In the genomic region with DNA sequence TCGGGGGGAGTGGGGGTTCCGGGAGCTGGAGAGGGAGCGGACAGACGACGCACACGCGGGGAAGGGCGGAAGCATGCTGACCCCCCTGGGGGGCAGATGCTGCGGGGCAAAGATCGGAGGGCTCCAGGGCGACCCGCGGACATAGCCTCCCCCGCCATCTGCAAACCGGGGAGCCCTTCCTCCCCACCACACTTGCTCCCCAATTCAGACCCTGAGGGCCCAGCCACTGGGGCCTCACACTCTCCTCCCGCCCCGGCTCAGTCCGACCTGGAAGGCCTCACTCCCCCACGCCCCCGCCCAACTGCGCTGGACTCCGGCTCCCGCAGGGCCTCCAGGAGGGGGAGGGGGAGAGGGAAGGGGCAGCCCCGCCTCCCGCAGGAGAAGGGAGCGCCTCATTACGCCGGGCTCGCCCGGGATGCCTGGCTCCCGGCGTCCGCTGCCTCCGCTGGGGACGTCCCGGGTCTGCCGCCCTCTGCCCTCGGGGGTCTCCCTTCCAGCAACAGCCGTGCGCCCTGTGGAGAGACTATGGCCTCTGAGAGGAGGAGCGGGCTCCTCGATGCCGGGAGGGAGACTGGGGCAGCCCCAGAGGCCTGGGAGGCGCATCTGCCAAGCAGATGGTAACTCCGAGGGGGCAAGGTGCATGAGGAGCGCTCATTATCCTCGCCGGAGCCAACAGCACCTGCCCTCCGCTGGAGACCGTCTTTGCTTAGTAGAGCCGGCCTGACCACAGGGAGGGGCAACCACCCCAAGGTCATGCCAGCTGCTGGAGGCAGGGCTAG, we compare ENCODE assay signal across 9 cellular contexts. TPM values are rescaled to one million over a fixed set of nuclear protein-coding genes. Genes with fewer than 3 reads are reported as not detected.
DNase-seq lines count a peak whose midpoint lies in the region; ATAC-seq and TF ChIP-seq lines count a peak whose summit lies in the region.
"Had no signal": no experiment of that assay in that cellular context is flagged by ENCODE, and none has a peak within 500 bp of the region (broad histone marks: within the 10 kb centered on the region; RNA-seq: fewer than 3 reads in every experiment).

No MANE protein-coding gene starts in this region.

- peaks cover 8% of the 10 kb centered on the region for H3K4me1 ChIP-seq in Panc1 (ENCODE audit: control insufficient read depth, insufficient read depth, low read length)
- peaks cover 6 to 15% of the 10 kb centered on the region in 2 donors for H3K4me1 ChIP-seq in left lung
- H3K4me1 ChIP-seq in stomach smooth muscle (ENCODE audit: control insufficient read depth, insufficient read depth, low read length): peaks cover 25% of the 10 kb centered on the region

- H3K36me3 Mint-ChIP-seq in activated naive CD4-positive, alpha-beta T cell treated with anti-CD3 and anti-CD28 coated beads, Interleukin-2, amount 10 ng/mL, durations not matched to agents 7 days and 5 days: peaks cover 2% of the 10 kb centered on the region

- CTCF ChIA-PET in activated naive CD4-positive, alpha-beta T cell treated with anti-CD3 and anti-CD28 coated beads, Interleukin-2, amount 10 ng/mL, durations not matched to agents 7 days and 5 days (lab: Charles Lee): no interaction called here
- CTCF ChIA-PET in Panc1 (lab: Charles Lee): no interaction called here

- H3K36me3 ChIP-seq in Panc1 (ENCODE audit: control insufficient read depth, insufficient read depth, low read length) (peaks cover 2% of the 10 kb centered on the region; the same call in 1 of the 2 replicates), left lung (no peaks in the 10 kb centered on the region), stomach smooth muscle (ENCODE audit: control insufficient read depth in 2 of 2, insufficient read depth in 2 of 2, low read length in 2 of 2) (no peaks in the 10 kb centered on the region)

- no peak overlapping the region for H3K27ac Mint-ChIP-seq in activated naive CD4-positive, alpha-beta T cell treated with anti-CD3 and anti-CD28 coated beads, Interleukin-2, amount 10 ng/mL, durations not matched to agents 7 days and 5 days
- H3K27ac Mint-ChIP-seq: dendritic cell treated with granulocyte-macrophage colony-stimulating factor and Interleukin-4, amounts not matched to agents 40 ng/mL and 50 ng/mL, for 4 days had no signal

- ATAC-seq in Panc1 (peak; percentile 15; the same call in 1 of the 2 replicates), left lung (peak; percentile 70), HG02610 (IDR thresholded peaks at IDR 0.05; ENCODE audit: unreplicated experiment) (no peak)

- no peak overlapping the region for H3K27ac ChIP-seq in Panc1 (ENCODE audit: low read length)
- H3K27ac ChIP-seq in left lung: peak overlapping the region in 1 of 2 donors; percentile 53
- H3K27ac ChIP-seq in stomach smooth muscle (ENCODE audit: low read length): peak overlapping the region; percentile 94

- peak; percentile 21 for DNase-seq in activated naive CD4-positive, alpha-beta T cell treated with anti-CD3 and anti-CD28 coated beads, Interleukin-2, amount 10 ng/mL, durations not matched to agents 7 days and 5 days
- no peak for DNase-seq in activated naive CD4-positive, alpha-beta T cell treated with anti-CD3 and anti-CD28 coated beads, Interleukin-2, amount 50 U/mL, for 16 hours
- no peak for DNase-seq in Panc1 (ENCODE audit: low read depth, low spot score)
- DNase-seq in dedifferentiated amniotic fluid mesenchymal stem cell (ENCODE audit: extremely low spot score): peak; percentile 59
- DNase-seq in left lung: peak; percentile 44 to 80
- no peak for DNase-seq in stimulated activated naive CD4-positive, alpha-beta T cell (lab: John Stamatoyannopoulos, UW)

- POLR2A ChIA-PET in Panc1 (lab: Charles Lee): no interaction called here

- intact Hi-C loops in Panc1 (cut with micrococcal nuclease; ENCODE audit: unreplicated experiment): no loop called here
- intact Hi-C loops in left lung (cut with DNase I): loop anchor here in 1 of 2 donors (10.0 kb wide), 1 partner anchor 112 kb away; no protein-coding TSS in a partner anchor

- peak overlapping the region; percentile 37 to 62 for H3K4me3 ChIP-seq in Panc1 (ENCODE audit: low read depth in 2 of 2, low read length in 2 of 2)
- peak overlapping the region; percentile 33 to 40 for H3K4me3 ChIP-seq in left lung
- H3K4me3 ChIP-seq in stomach smooth muscle (ENCODE audit: low read length in 2 of 2): peak overlapping the region; percentile 61 to 85

- H3K9ac ChIP-seq in stomach smooth muscle (ENCODE audit: low read length in 2 of 2): peak overlapping the region; percentile 89 to 97

- H3K9me3 Mint-ChIP-seq in activated naive CD4-positive, alpha-beta T cell treated with anti-CD3 and anti-CD28 coated beads, Interleukin-2, amount 10 ng/mL, durations not matched to agents 7 days and 5 days: no peaks in the 10 kb centered on the region
- H3K9me3 Mint-ChIP-seq: dendritic cell treated with granulocyte-macrophage colony-stimulating factor and Interleukin-4, amounts not matched to agents 40 ng/mL and 50 ng/mL, for 4 days had no signal

- peak overlapping the region; percentile 48 for H3K4me3 Mint-ChIP-seq in activated naive CD4-positive, alpha-beta T cell treated with anti-CD3 and anti-CD28 coated beads, Interleukin-2, amount 10 ng/mL, durations not matched to agents 7 days and 5 days

- H3K27me3 Mint-ChIP-seq in activated naive CD4-positive, alpha-beta T cell treated with anti-CD3 and anti-CD28 coated beads, Interleukin-2, amount 10 ng/mL, durations not matched to agents 7 days and 5 days: peaks cover 97% of the 10 kb centered on the region

- no peaks in the 10 kb centered on the region for H3K9me3 ChIP-seq in Panc1 (ENCODE audit: control insufficient read depth, insufficient read depth, low read depth, low read length)
- no peaks in the 10 kb centered on the region for H3K9me3 ChIP-seq in left lung
- H3K9me3 ChIP-seq in stomach smooth muscle (ENCODE audit: control insufficient read depth in 2 of 2, low read length in 2 of 2): no peaks in the 10 kb centered on the region

- no TSS peak for BruUV-seq in Panc1 (replicated peaks; lab: Mats Ljungman, UMichigan)

- peaks cover 6% of the 10 kb centered on the region; the same call in 1 of the 2 replicates for H3K27me3 ChIP-seq in Panc1 (ENCODE audit: control insufficient read depth, insufficient read depth, low read length)
- peaks cover 36 to 96% of the 10 kb centered on the region in 2 donors for H3K27me3 ChIP-seq in left lung
- no peaks in the 10 kb centered on the region for H3K27me3 ChIP-seq in stomach smooth muscle (ENCODE audit: control insufficient read depth in 1 of 2, insufficient read depth in 2 of 2, low read length in 2 of 2)

- peaks cover 13% of the 10 kb centered on the region for H3K4me1 Mint-ChIP-seq in activated naive CD4-positive, alpha-beta T cell treated with anti-CD3 and anti-CD28 coated beads, Interleukin-2, amount 10 ng/mL, durations not matched to agents 7 days and 5 days

- TF ChIP-seq CTCF in Panc1 (IDR thresholded peaks at IDR 0.05) (no peak), left lung (IDR thresholded peaks at IDR 0.05) (no peak)

- in situ Hi-C loops in Panc1 (cut with HindIII; ENCODE audit: low pct_unique_long_range_greater_than_20kb, low sequenced_read_pairs): no loop called here

RNA-seq across cellular contexts. Expression of a gene that starts 0.6 kb away (rescaled TPM):
- 4.4 TPM for total RNA-seq in Panc1 (2021; ENCODE audit: unreplicated experiment)
- polyA plus RNA-seq in Panc1 (2012; ENCODE audit: insufficient read length): 2.9 TPM
- total RNA-seq in left lung: 10 to 100 TPM; 17.9 to 42.2 TPM

RNA-seq across cellular contexts. Expression of a gene that starts 21.3 kb away (rescaled TPM):
- total RNA-seq in Panc1 (2021; ENCODE audit: unreplicated experiment) (39.4 TPM), left lung (10 to 100 TPM; 27.8 to 36.0 TPM)
- polyA plus RNA-seq in Panc1 (2012; ENCODE audit: insufficient read length): 33.4 TPM

Comparison
In these comparisons a context has a peak if more than half of its experiments do, and no peak if none do; other contexts are left out.
1. DNase-seq: peak in activated naive CD4-positive, alpha-beta T cell treated with anti-CD3 and anti-CD28 coated beads, Interleukin-2, amount 10 ng/mL, durations not matched to agents 7 days and 5 days (single experiment), dedifferentiated amniotic fluid mesenchymal stem cell (single experiment) and left lung (2 of 2); none in activated naive CD4-positive, alpha-beta T cell treated with anti-CD3 and anti-CD28 coated beads, Interleukin-2, amount 50 U/mL, for 16 hours (single experiment), Panc1 (single experiment) and stimulated activated naive CD4-positive, alpha-beta T cell (0 of 6).
2. Peak in every context shown above with its lines, with median percentiles within 50 percentile points of each other: H3K4me3 ChIP-seq.